8 cellular contexts compared by ENCODE assay signal in genomic region chr11:71787014-71787823, GRCh38. TPM values are rescaled to one million over a fixed set of nuclear protein-coding genes. Genes with fewer than 3 reads are reported as not detected.
DNase-seq lines count a peak whose midpoint lies in the region; ATAC-seq, FAIRE-seq and TF ChIP-seq lines count a peak whose summit lies in the region.

No MANE protein-coding gene starts in this region.

- H2BK15ac ChIP-seq in H1 (ENCODE audit: low read length) (no peak overlapping the region), mesendoderm (replicated peaks; ENCODE audit: low read depth) (no peak overlapping the region)

- no peaks in the 10 kb centered on the region for H3K9me3 Mint-ChIP-seq in CD8-positive, alpha-beta memory T cell

- CTCF ChIA-PET in CD8-positive, alpha-beta memory T cell (lab: Charles Lee), result interaction anchor here (1.6 kb wide), 1 partner anchor 13 kb away, joined by 3 read pairs; no protein-coding TSS in a partner anchor
- CTCF ChIA-PET in H1 (lab: Charles Lee; ENCODE audit: partially characterized antibody), result interaction anchor here (1.0 to 1.3 kb wide), 2 partner anchors 13 kb away, joined by 3 read pairs; no protein-coding TSS in a partner anchor

- peak overlapping the region; percentile 96 to 98 (median 97) for H3K4me3 Mint-ChIP-seq in CD8-positive, alpha-beta memory T cell

- ATAC-seq in GM19467 (IDR thresholded peaks at IDR 0.05; ENCODE audit: unreplicated experiment), result peak; percentile 96

- DNase-seq in CD8-positive, alpha-beta memory T cell, result peak; percentile 95 to 99 (median 98)
- DNase-seq in HS-27A (ENCODE audit: low read depth) (peak; percentile 98), H1 (ENCODE audit: low read depth in 1 of 2, low spot score in 2 of 2) (peak; percentile 98), mesendoderm (peak; percentile 100)
- peak; percentile 97 for DNase-seq in NK-92 treated with Interleukin-12 subunit alpha and Interleukin-12 subunit beta, amount 100 ng/mL, for 24 hours (lab: John Stamatoyannopoulos, UW)
- peak; percentile 97 to 99 for DNase-seq in activated CD8-positive, alpha-beta memory T cell treated with anti-CD3 and anti-CD28 coated beads for 4 hours (ENCODE audit: low read depth in 2 of 2)
- DNase-seq in stimulated activated CD8-positive, alpha-beta memory T cell treated with anti-CD3 and anti-CD28 coated beads, Interleukin-12 subunit alpha, Interleukin-12 subunit beta, amount 100 ng/mL, for 4 hours (ENCODE audit: low read depth), result peak; percentile 96

- H2AK5ac ChIP-seq in H1 (ENCODE audit: low read depth, low read length) (no peak overlapping the region), mesendoderm (ENCODE audit: low read length) (no peak overlapping the region)

- WGBS in H1 (ENCODE audit: extremely low coverage in 1 of 2, insufficient coverage in 1 of 2, insufficient read length in 1 of 2, insufficient replicate concordance in 2 of 2, low coverage in 1 of 2, low lambda C conversion rate in 2 of 2, missing lambda C conversion rate in 1 of 2), 2 experiments, result 1% methylated on average over 39 of the region's 67 CpGs; no CpG with 5 or more reads in 1 of the 2 experiments
- no CpG with 5 or more reads among the region's 67 CpGs for WGBS in mesendoderm (ENCODE audit: extremely low coverage, insufficient coverage, low lambda C conversion rate)

- H3K4me3 ChIP-seq in CD8-positive, alpha-beta memory T cell (ENCODE audit: low read length), result peak overlapping the region; percentile 77
- H3K4me3 ChIP-seq in H1 (ENCODE audit: extremely low read depth in 1 of 4, insufficient read depth in 2 of 4, low read depth in 3 of 4, low read length in 4 of 4) (peak overlapping the region; percentile 66 to 74 (median 68)), mesendoderm (ENCODE audit: low read length) (peak overlapping the region; percentile 51)

- H4K91ac ChIP-seq in H1 (replicated peaks; ENCODE audit: insufficient read length, low read length), result no peak overlapping the region

- no peaks in the 10 kb centered on the region for H3K4me1 ChIP-seq in CD8-positive, alpha-beta memory T cell (ENCODE audit: insufficient read depth, low read length)
- H3K4me1 ChIP-seq in H1 (replicated peaks in 1 of 4; ENCODE audit: control insufficient read depth in 3 of 4, insufficient read depth in 4 of 4, low read length in 3 of 4) (peaks cover 0 to 4% (median 0%) of the 10 kb centered on the region in 4 experiments; a peak in 2 of 7 replicates), mesendoderm (ENCODE audit: control insufficient read depth, low read depth, low read length) (no peaks in the 10 kb centered on the region)

- FAIRE-seq in H1 (lab: Jason Lieb, UNC), result no peak

- TF ChIP-seq CTCF in H1 (IDR thresholded peaks at IDR 0.05; ENCODE audit: control extremely low read depth in 1 of 3, insufficient read depth in 1 of 3, low read depth in 1 of 3, low read length in 3 of 3), result no peak

- H3K79me1 ChIP-seq in H1 (ENCODE audit: low read depth, low read length), result no peaks in the 10 kb centered on the region
- H3K79me1 ChIP-seq in mesendoderm (ENCODE audit: low read length), result no peaks in the 10 kb centered on the region

- H3K18ac ChIP-seq in H1 (ENCODE audit: extremely low read depth, low read length) (peak overlapping the region; percentile 78), mesendoderm (ENCODE audit: low read length) (peak overlapping the region; percentile 53)

- no peak for TF ChIP-seq RAD21 in H1 (IDR thresholded peaks at IDR 0.05 in 1 of 2, conservative IDR thresholded peaks at IDR 0.05 in 1 of 2; ENCODE audit: low read depth in 2 of 2, low read length in 2 of 2)

- H3K36me3 Mint-ChIP-seq in CD8-positive, alpha-beta memory T cell, result peaks cover 0 to 10% (median 0%) of the 10 kb centered on the region in 3 donors

- H2AFZ ChIP-seq in H1 (ENCODE audit: low read length), result no peak overlapping the region

- H3K79me2 ChIP-seq in H1 (ENCODE audit: control insufficient read depth in 1 of 2, insufficient read depth in 2 of 2, low read length in 2 of 2) (no peaks in the 10 kb centered on the region), mesendoderm (ENCODE audit: control insufficient read depth, insufficient read depth, low read length) (no peaks in the 10 kb centered on the region)

- H4K20me1 ChIP-seq in H1 (replicated peaks in 1 of 2; ENCODE audit: control insufficient read depth in 1 of 2, insufficient read depth in 2 of 2, low read length in 2 of 2), result no peaks in the 10 kb centered on the region

- H4K8ac ChIP-seq in H1 (ENCODE audit: extremely low read depth, insufficient read depth, low read length), result peak overlapping the region; percentile 86; the same call in 1 of the 2 replicates
- no peak overlapping the region for H4K8ac ChIP-seq in mesendoderm (ENCODE audit: low read depth, low read length)

- no peak overlapping the region for H3K56ac ChIP-seq in H1 (replicated peaks; ENCODE audit: insufficient read length, low read depth, low read length)
- peak overlapping the region; percentile 94 for H3K56ac ChIP-seq in mesendoderm (ENCODE audit: low read length)

- H3K14ac ChIP-seq in H1 (ENCODE audit: insufficient read length), result no peak overlapping the region

- H3K9ac ChIP-seq in H1 (replicated peaks in 1 of 4; ENCODE audit: extremely low read depth in 1 of 4, low read depth in 3 of 4, low read length in 3 of 4) (peak overlapping the region; percentile 67 to 88 (median 74)), mesendoderm (ENCODE audit: low read length) (peak overlapping the region; percentile 82)

- no peaks in the 10 kb centered on the region for H3K9me3 ChIP-seq in CD8-positive, alpha-beta memory T cell (ENCODE audit: low read length)
- H3K9me3 ChIP-seq in H1 (ENCODE audit: insufficient read depth in 2 of 2, low read depth in 1 of 2, low read length in 1 of 2), result no peaks in the 10 kb centered on the region

- H3K27ac ChIP-seq in CD8-positive, alpha-beta memory T cell (ENCODE audit: low read depth, low read length), result peak overlapping the region; percentile 69
- H3K27ac ChIP-seq in H1 (ENCODE audit: low read depth, low read length), result peak overlapping the region; percentile 54; the same call in 1 of the 2 replicates
- H3K27ac ChIP-seq in mesendoderm (ENCODE audit: low read depth, low read length), result peak overlapping the region; percentile 90

- peak overlapping the region; percentile 33 for H4K5ac ChIP-seq in H1 (ENCODE audit: insufficient read length, low read depth, low read length)
- H4K5ac ChIP-seq in mesendoderm (ENCODE audit: low read length), result no peak overlapping the region

- H3K27ac Mint-ChIP-seq in CD8-positive, alpha-beta memory T cell, result peak overlapping the region; percentile 93 to 100 (median 98)

- H3K4me2 ChIP-seq in H1 (ENCODE audit: insufficient read depth in 1 of 2, low read depth in 2 of 2, low read length in 2 of 2) (peak overlapping the region; percentile 68 to 90), mesendoderm (ENCODE audit: low read length) (no peak overlapping the region)

- no peaks in the 10 kb centered on the region for H3K27me3 ChIP-seq in CD8-positive, alpha-beta memory T cell (ENCODE audit: insufficient read depth, low read length, poor library complexity, severe bottlenecking)
- H3K27me3 ChIP-seq in H1 (replicated peaks in 1 of 4; ENCODE audit: control insufficient read depth in 3 of 4, extremely low read depth in 1 of 4, insufficient read depth in 3 of 4, low read length in 3 of 4) (no peaks in the 10 kb centered on the region), mesendoderm (ENCODE audit: insufficient read depth, low read length, poor library complexity) (no peaks in the 10 kb centered on the region)

- H3K23ac ChIP-seq in H1 (ENCODE audit: insufficient read length), result no peak overlapping the region
- no peak overlapping the region for H3K23ac ChIP-seq in mesendoderm (ENCODE audit: low read length)

- H2BK5ac ChIP-seq in H1 (ENCODE audit: low read depth, low read length) (peak overlapping the region; percentile 60; the same call in 1 of the 2 replicates), mesendoderm (ENCODE audit: low read length) (no peak overlapping the region)

- H2BK120ac ChIP-seq in H1 (replicated peaks; ENCODE audit: low read depth, low read length) (no peak overlapping the region), mesendoderm (ENCODE audit: low read depth, low read length) (no peak overlapping the region)

- H2BK20ac ChIP-seq in H1 (ENCODE audit: low read length), result no peak overlapping the region

- H3K4me1 Mint-ChIP-seq in CD8-positive, alpha-beta memory T cell, result peaks cover 12 to 16% (median 16%) of the 10 kb centered on the region in 3 donors

- TF ChIP-seq POLR2A in H1 (IDR thresholded peaks at IDR 0.05; ENCODE audit: control extremely low read depth in 1 of 2, low read depth in 2 of 2, low read length in 2 of 2), result peak in 1 of 2 experiments; percentile 75; a peak in 2 of 3 replicates

- POLR2A ChIA-PET in CD8-positive, alpha-beta memory T cell (lab: Charles Lee), result no interaction called here
- POLR2A ChIA-PET in H1 (lab: Charles Lee; ENCODE audit: partially characterized antibody), result no interaction called here

- no peaks in the 10 kb centered on the region for H3K36me3 ChIP-seq in CD8-positive, alpha-beta memory T cell (ENCODE audit: insufficient read depth, low read length)
- H3K36me3 ChIP-seq in H1 (ENCODE audit: control insufficient read depth in 2 of 4, insufficient read depth in 4 of 4, low read length in 3 of 4) (no peaks in the 10 kb centered on the region), mesendoderm (ENCODE audit: control insufficient read depth, insufficient read depth, low read length) (no peaks in the 10 kb centered on the region)

- TF ChIP-seq EP300 in H1 (IDR thresholded peaks at IDR 0.05; ENCODE audit: borderline replicate concordance in 1 of 2, low read depth in 2 of 2, low read length in 2 of 2), result no peak

- peaks cover 3% of the 10 kb centered on the region; the same call in 1 of the 2 replicates for H3K23me2 ChIP-seq in H1 (ENCODE audit: low read depth, low read length)

- peaks cover 0 to 1% of the 10 kb centered on the region in 2 donors for H3K27me3 Mint-ChIP-seq in CD8-positive, alpha-beta memory T cell

- no peak overlapping the region for H2BK12ac ChIP-seq in H1 (ENCODE audit: low read depth, low read length)

- H3K4ac ChIP-seq in H1 (replicated peaks; ENCODE audit: insufficient read length, low read depth, low read length) (no peak overlapping the region), mesendoderm (ENCODE audit: low read depth, low read length) (peak overlapping the region; percentile 90)

TF ChIP-seq in H1, 55 proteins besides CTCF, POLR2A, EP300 and RAD21 (continues in another document):
- peak; percentile 53 for TF ChIP-seq KDM4A (IDR thresholded peaks at IDR 0.05; ENCODE audit: low read depth, low read length, severe bottlenecking)

RNA-seq across cellular contexts. Expression of gene DEFB108B, which starts 45.8 kb away (rescaled TPM):
- not detected for total RNA-seq in CD8-positive, alpha-beta memory T cell
- not detected for polyA plus RNA-seq in CD8-positive, alpha-beta memory T cell
- not detected in 2 replicates for total RNA-seq in H1 (2021; fragmentation: NEBNext Ultra II Directional; extraction: Animal tissue kit (Norgen Biotek cat#: 25700))
- not detected in 2 replicates for polyA plus RNA-seq in H1 (2011; rRNA removed)
- not detected for polyA plus RNA-seq in H1 (2011; cell fraction: cytosol; rRNA removed)
- polyA plus RNA-seq in H1 (2011; cell fraction: nucleus; rRNA removed), result not detected
- polyA plus RNA-seq in H1 (2012, experiment 1 of 2), result not detected in 4 replicates
- polyA plus RNA-seq in H1 (2012, experiment 2 of 2), result not detected
- polyA plus RNA-seq in H1 (2013, experiment 1 of 2), result not detected
- not detected for polyA plus RNA-seq in H1 (2013, experiment 2 of 2)
- polyA minus RNA-seq in H1 (2011; rRNA and poly(A)+ RNA removed), result not detected in 2 replicates
- not detected for polyA minus RNA-seq in H1 (2011; cell fraction: cytosol; rRNA and poly(A)+ RNA removed)
- not detected for polyA minus RNA-seq in H1 (2011; cell fraction: nucleus; rRNA and poly(A)+ RNA removed)
- not detected for polyA plus RNA-seq in mesendoderm (2013, experiment 1 of 2)
- polyA plus RNA-seq in mesendoderm (2013, experiment 2 of 2), result not detected

Comparison
In these comparisons a context has a peak if more than half of its experiments do, and no peak if none do; other contexts are left out.
1. Peak in every context shown above with its lines: DNase-seq, ATAC-seq, H3K4me3 ChIP-seq and H3K27ac ChIP-seq.